8 cellular contexts compared by ENCODE assay signal in the genomic region with DNA sequence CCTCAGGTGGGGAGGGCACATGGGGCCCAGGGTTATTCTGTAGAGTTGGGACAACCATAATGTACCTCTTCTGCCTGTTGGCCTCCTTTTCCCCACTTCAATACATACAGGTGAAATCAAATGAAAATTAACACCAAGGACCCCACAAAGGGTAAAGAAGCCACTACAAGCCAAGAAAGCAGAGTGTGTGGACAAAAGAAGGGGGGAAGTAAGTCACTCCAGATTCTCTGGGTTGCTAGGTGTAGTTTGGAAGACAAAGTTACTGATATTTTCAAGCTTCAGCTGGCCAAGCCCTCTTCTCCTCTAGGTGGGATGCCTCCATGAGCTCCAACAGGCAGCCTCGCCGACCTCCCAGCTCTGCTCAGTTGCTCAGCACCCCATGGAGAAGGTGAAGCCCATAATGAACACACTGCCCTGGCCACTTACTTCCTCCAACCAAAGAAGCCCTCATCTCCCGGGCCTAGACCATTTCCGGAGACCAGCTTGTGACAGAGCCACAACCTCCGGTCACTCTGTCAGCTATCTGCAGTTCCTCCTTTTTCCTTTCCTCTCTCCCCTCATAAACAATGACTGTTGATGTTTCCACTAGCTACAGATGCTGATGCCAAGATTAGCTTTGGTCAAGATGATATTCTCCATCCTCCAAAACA.
DNase-seq lines count a peak whose midpoint lies in the region; ATAC-seq lines count a peak whose summit lies in the region.

No MANE protein-coding gene starts in this region.

- 75 to 87% methylated on average over 5 of the region's 5 CpGs for WGBS in esophagus, 2 donors

- peak; percentile 89 for DNase-seq in SKM-1 treated with dmso at 0.1 percent for 144 hours (lab: John Stamatoyannopoulos, UW; ENCODE audit: unreplicated experiment)
- DNase-seq in natural killer cell treated with Interleukin-12 subunit alpha and Interleukin-12 subunit beta and Interleukin-15 and Interleukin-18, amount 100 ng/mL, for 72 hours (ENCODE audit: low spot score): peak; percentile 58
- DNase-seq in ACHN: no peak
- no peak for DNase-seq in NK-92 (lab: John Stamatoyannopoulos, UW; ENCODE audit: unreplicated experiment)

- no peaks in the 10 kb centered on the region for H3K27me3 Mint-ChIP-seq in natural killer cell treated with Interleukin-12 subunit alpha and Interleukin-12 subunit beta and Interleukin-15 and Interleukin-18, amount 100 ng/mL, for 72 hours

- in situ Hi-C loops in ACHN (cut with HindIII; ENCODE audit: low pct_ligation_motif_present, low pct_unique_long_range_greater_than_20kb, low sequenced_read_pairs): no loop called here

- H3K27ac Mint-ChIP-seq in natural killer cell treated with Interleukin-12 subunit alpha and Interleukin-12 subunit beta and Interleukin-15 and Interleukin-18, amount 100 ng/mL, for 72 hours: peak overlapping the region; percentile 68 to 84

- H3K27me3 ChIP-seq in ACC112 (ENCODE audit: insufficient read depth, low read length) (no peaks in the 10 kb centered on the region), esophagus (ENCODE audit: control insufficient read depth in 1 of 2, insufficient read depth in 2 of 2, low read length in 2 of 2) (no peaks in the 10 kb centered on the region)

- H3K36me3 Mint-ChIP-seq in natural killer cell treated with Interleukin-12 subunit alpha and Interleukin-12 subunit beta and Interleukin-15 and Interleukin-18, amount 100 ng/mL, for 72 hours: no peaks in the 10 kb centered on the region

- peaks cover 28% of the 10 kb centered on the region for H3K4me1 ChIP-seq in ACC112 (ENCODE audit: control insufficient read depth, insufficient read depth, low read length, unreplicated experiment)
- peaks cover 0 to 6% of the 10 kb centered on the region in 2 donors for H3K4me1 ChIP-seq in esophagus (ENCODE audit: control insufficient read depth in 2 of 2, insufficient read depth in 2 of 2, low read length in 1 of 2)

- peaks cover 23 to 33% of the 10 kb centered on the region in 2 donors for H3K4me1 Mint-ChIP-seq in natural killer cell treated with Interleukin-12 subunit alpha and Interleukin-12 subunit beta and Interleukin-15 and Interleukin-18, amount 100 ng/mL, for 72 hours (ENCODE audit: low read depth in 2 of 2)

- H3K36me3 ChIP-seq in ACC112 (ENCODE audit: insufficient read depth, low read length) (no peaks in the 10 kb centered on the region), esophagus (ENCODE audit: control insufficient read depth in 2 of 2, insufficient read depth in 2 of 2, low read length in 1 of 2) (no peaks in the 10 kb centered on the region)

- H2AFZ ChIP-seq in ACC112 (ENCODE audit: low read length, unreplicated experiment): peak overlapping the region; percentile 21

- no peaks in the 10 kb centered on the region for H3K9me3 ChIP-seq in esophagus (ENCODE audit: control insufficient read depth in 2 of 2, insufficient read depth in 1 of 2, low read depth in 1 of 2, low read length in 1 of 2)

- H3K4me3 ChIP-seq in ACC112 (ENCODE audit: low read depth, low read length) (no peak overlapping the region), esophagus (ENCODE audit: low read depth in 1 of 2, low read length in 2 of 2) (no peak overlapping the region)

- H3K4me3 Mint-ChIP-seq in natural killer cell treated with Interleukin-12 subunit alpha and Interleukin-12 subunit beta and Interleukin-15 and Interleukin-18, amount 100 ng/mL, for 72 hours: peak overlapping the region; percentile 4

- H3K9me3 Mint-ChIP-seq in natural killer cell treated with Interleukin-12 subunit alpha and Interleukin-12 subunit beta and Interleukin-15 and Interleukin-18, amount 100 ng/mL, for 72 hours: no peaks in the 10 kb centered on the region

- H3K79me2 ChIP-seq in ACC112 (ENCODE audit: control insufficient read depth, insufficient read depth, low read length, unreplicated experiment): no peaks in the 10 kb centered on the region

- no peak overlapping the region for H3K27ac ChIP-seq in ACC112 (ENCODE audit: low read depth, low read length)
- H3K27ac ChIP-seq in esophagus (ENCODE audit: low read depth in 2 of 2, low read length in 1 of 2): peak overlapping the region; percentile 93 to 95

- ATAC-seq in natural killer cell treated with Interleukin-12 subunit alpha and Interleukin-12 subunit beta and Interleukin-15 and Interleukin-18, amount 100 ng/mL, for 72 hours: peak; percentile 56 to 85
- no peak for ATAC-seq in GM19467 (IDR thresholded peaks at IDR 0.05; ENCODE audit: unreplicated experiment)
- no peak for ATAC-seq in HG02610 (IDR thresholded peaks at IDR 0.05; ENCODE audit: unreplicated experiment)

Comparison
In these comparisons a context has a peak if more than half of its experiments do, and no peak if none do; other contexts are left out.
1. DNase-seq: peak in SKM-1 treated with dmso at 0.1 percent for 144 hours (single experiment) and natural killer cell treated with Interleukin-12 subunit alpha and Interleukin-12 subunit beta and Interleukin-15 and Interleukin-18, amount 100 ng/mL, for 72 hours (single experiment); none in ACHN (single experiment) and NK-92 (single experiment).
2. ATAC-seq: peak in natural killer cell treated with Interleukin-12 subunit alpha and Interleukin-12 subunit beta and Interleukin-15 and Interleukin-18, amount 100 ng/mL, for 72 hours (2 of 2); none in GM19467 (single experiment) and HG02610 (single experiment).